10 cellular contexts compared by ENCODE assay signal in genomic region chr3:87145553-87145952, GRCh38.
A peak's percentile ranks its signal among the peaks of the same experiment; 100 is the strongest.
DNase-seq lines count a peak whose midpoint lies in the region; ATAC-seq and TF ChIP-seq lines count a peak whose summit lies in the region.
"Had no signal": no experiment of that assay in that cellular context is flagged by ENCODE, and none has a peak within 500 bp of the region (broad histone marks: within the 10 kb centered on the region; RNA-seq: fewer than 3 reads in every experiment).

No MANE protein-coding gene starts in this region.

- no peaks in the 10 kb centered on the region for H3K36me3 ChIP-seq in gastrocnemius medialis
- H3K36me3 ChIP-seq: thoracic aorta had no signal

- no peak overlapping the region for H3K4me3 ChIP-seq in gastrocnemius medialis
- H3K4me3 ChIP-seq: lung, thoracic aorta had no signal

- TF ChIP-seq POLR2A in gastrocnemius medialis (IDR thresholded peaks at IDR 0.05): no peak

- DNase-seq in NAMALWA (ENCODE audit: low spot score) (peak; percentile 46), foreskin melanocyte (peak; percentile 18), CD1c-positive myeloid dendritic cell (ENCODE audit: extremely low spot score) (no peak), gastrocnemius medialis (no peak)

- H3K27ac ChIP-seq in gastrocnemius medialis: no peak overlapping the region
- H3K27ac ChIP-seq: thoracic aorta had no signal

- intact Hi-C loops in gastrocnemius medialis (cut with DNase I; ENCODE audit: low total_unique reads): no loop called here

- no peaks in the 10 kb centered on the region for H3K4me1 ChIP-seq in gastrocnemius medialis

- H3K27me3 ChIP-seq in gastrocnemius medialis: no peaks in the 10 kb centered on the region

- TF ChIP-seq CTCF in GM12872 (IDR thresholded peaks at IDR 0.05; ENCODE audit: insufficient read depth, low read depth, low read length) (peak; percentile 53; the same call in 2 of the 3 replicates), gastrocnemius medialis (IDR thresholded peaks at IDR 0.05 in 4 of 5, conservative IDR thresholded peaks at IDR 0.05 in 1 of 5) (no peak)

- in situ Hi-C loops in gastrocnemius medialis (cut with MboI; ENCODE audit: low sequenced_read_pairs in 4 of 4): no loop called here

- no peaks in the 10 kb centered on the region for H3K9me3 ChIP-seq in gastrocnemius medialis

- ATAC-seq in GM21576 (IDR thresholded peaks at IDR 0.05; ENCODE audit: unreplicated experiment): peak; percentile 81
- ATAC-seq in HG02970 (IDR thresholded peaks at IDR 0.05; ENCODE audit: low FRiP score, unreplicated experiment): no peak
- ATAC-seq in gastrocnemius medialis: no peak
- ATAC-seq in HG03571 (IDR thresholded peaks at IDR 0.05; ENCODE audit: unreplicated experiment): no peak

Comparison
In these comparisons a context has a peak if more than half of its experiments do, and no peak if none do; other contexts are left out.
1. DNase-seq: peak in NAMALWA (single experiment) and foreskin melanocyte (single experiment); none in CD1c-positive myeloid dendritic cell (single experiment) and gastrocnemius medialis (0 of 2).